ENCODE assay signal across 8 cellular contexts in the genomic region with DNA sequence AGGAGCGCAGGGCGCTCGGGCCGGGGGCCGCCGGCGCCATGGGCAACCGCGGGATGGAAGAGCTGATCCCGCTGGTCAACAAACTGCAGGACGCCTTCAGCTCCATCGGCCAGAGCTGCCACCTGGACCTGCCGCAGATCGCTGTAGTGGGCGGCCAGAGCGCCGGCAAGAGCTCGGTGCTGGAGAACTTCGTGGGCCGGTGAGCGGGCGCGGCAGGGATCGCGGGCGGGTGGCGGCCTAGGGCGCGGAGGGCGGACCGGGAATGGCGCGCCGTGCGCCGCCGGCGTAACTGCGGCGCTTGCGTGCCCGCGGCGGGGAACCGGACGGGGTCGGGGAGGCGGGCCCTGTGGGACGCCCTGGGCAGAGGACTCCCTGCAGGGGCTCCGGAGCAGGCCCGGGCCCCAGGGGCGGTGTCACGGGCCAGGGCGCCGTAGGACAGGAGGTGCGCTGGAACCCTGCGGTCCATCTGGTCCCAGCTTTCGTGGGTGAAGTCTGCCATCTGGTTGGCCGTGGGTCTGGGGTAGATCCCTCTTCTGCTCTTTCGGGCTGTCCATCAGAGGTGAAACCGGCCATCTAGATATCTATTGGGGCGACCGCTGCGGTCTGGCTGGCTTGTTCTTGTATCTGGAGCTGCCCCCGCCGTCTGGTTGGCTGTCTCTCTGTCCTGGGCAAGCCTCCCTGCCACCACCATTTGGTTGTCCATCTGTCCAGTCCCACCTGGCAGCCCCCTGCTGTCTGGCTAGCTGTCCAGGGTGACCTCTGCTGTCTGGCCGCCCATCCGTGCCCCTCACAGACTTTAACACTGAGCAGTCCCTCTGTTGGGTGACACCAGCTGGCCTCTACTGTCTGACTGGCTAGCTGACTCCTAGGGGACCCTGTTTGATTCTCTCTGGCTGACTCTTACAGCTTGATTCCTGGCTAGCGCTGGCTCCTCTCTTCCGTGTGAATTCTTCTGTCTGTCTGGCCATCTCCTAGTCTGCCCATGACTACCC. TPM values are rescaled to one million over a fixed set of nuclear protein-coding genes. Genes with fewer than 3 reads are reported as not detected.
DNase-seq lines count a peak whose midpoint lies in the region; ATAC-seq and TF ChIP-seq lines count a peak whose summit lies in the region.

No MANE protein-coding gene starts in this region.

- intact Hi-C loops in Calu3 (cut with micrococcal nuclease; ENCODE audit: unreplicated experiment): loop anchor here (5.0 kb wide), 1 partner anchor 44 kb away; no protein-coding TSS in a partner anchor

- CTCF ChIA-PET in Calu3 (lab: Charles Lee): interaction anchor here (0.6 to 1.8 kb wide), 14 partner anchors 9 to 152 kb away, joined by 3 to 21 read pairs (median 5); partner anchors contain the start of genes CARM1, QTRT1 and TMED1

- H3K4me1 Mint-ChIP-seq in Calu3 (ENCODE audit: low read depth, unreplicated experiment): peaks cover 17% of the 10 kb centered on the region

- no peaks in the 10 kb centered on the region for H3K27me3 Mint-ChIP-seq in Calu3 (ENCODE audit: unreplicated experiment)

- peaks cover 36% of the 10 kb centered on the region for H3K36me3 Mint-ChIP-seq in Calu3 (ENCODE audit: insufficient read depth, unreplicated experiment)

- WGBS in suprapubic skin: under 1% methylated on average over 17 of the region's 70 CpGs

- no peaks in the 10 kb centered on the region for H3K9me3 Mint-ChIP-seq in Calu3 (ENCODE audit: low read depth, unreplicated experiment)

- BruUV-seq in Calu3 (replicated peaks; lab: Mats Ljungman, UMichigan): no TSS peak

- peak overlapping the region; percentile 78 for H3K9ac ChIP-seq in muscle layer of colon (ENCODE audit: low read length)

- H3K27me3 ChIP-seq in muscle layer of colon (ENCODE audit: control insufficient read depth in 1 of 2, insufficient read depth in 2 of 2, low read length in 2 of 2): no peaks in the 10 kb centered on the region
- no peaks in the 10 kb centered on the region for H3K27me3 ChIP-seq in suprapubic skin

- TF ChIP-seq POLR2A in suprapubic skin (IDR thresholded peaks at IDR 0.05): no peak

- TF ChIP-seq EP300 in suprapubic skin (IDR thresholded peaks at IDR 0.05): no peak

- H3K36me3 ChIP-seq in muscle layer of colon (ENCODE audit: insufficient read depth, low read length) (peaks cover 6% of the 10 kb centered on the region), suprapubic skin (peaks cover under 1% of the 10 kb centered on the region)

- H3K4me3 ChIP-seq in muscle layer of colon (ENCODE audit: low read depth in 1 of 2, low read length in 2 of 2) (peak overlapping the region; percentile 67 to 84), suprapubic skin (peak overlapping the region; percentile 92)

- H3K9me3 ChIP-seq in muscle layer of colon (ENCODE audit: low read length) (no peaks in the 10 kb centered on the region), suprapubic skin (no peaks in the 10 kb centered on the region)

- H3K4me1 ChIP-seq in muscle layer of colon (ENCODE audit: insufficient read depth, low read length): peaks cover 25% of the 10 kb centered on the region
- peaks cover 40% of the 10 kb centered on the region for H3K4me1 ChIP-seq in suprapubic skin

- DNase-seq in Calu3: peak; percentile 43
- DNase-seq in M059J (ENCODE audit: low read depth): peak; percentile 40
- DNase-seq in activated CD8-positive, alpha-beta memory T cell treated with anti-CD3 and anti-CD28 coated beads, Interleukin-2, amount 50 U/mL, for 48 hours: peak; percentile 83
- no peak for DNase-seq in epithelial cell of prostate (ENCODE audit: low read depth, low spot score)
- peak; percentile 75 to 82 for DNase-seq in suprapubic skin (ENCODE audit: low spot score in 2 of 2)

- ATAC-seq in GM21528 (IDR thresholded peaks at IDR 0.05; ENCODE audit: low FRiP score, unreplicated experiment): peak; percentile 22
- no peak for ATAC-seq in HG02973 (IDR thresholded peaks at IDR 0.05; ENCODE audit: unreplicated experiment)

- peak overlapping the region; percentile 56 for H3K27ac Mint-ChIP-seq in Calu3 (ENCODE audit: unreplicated experiment)

- TF ChIP-seq CTCF in Calu3 (IDR thresholded peaks at IDR 0.05; ENCODE audit: unreplicated experiment): no peak
- no peak for TF ChIP-seq CTCF in suprapubic skin (IDR thresholded peaks at IDR 0.05)

- peak overlapping the region; percentile 78 for H3K27ac ChIP-seq in epithelial cell of prostate
- H3K27ac ChIP-seq in muscle layer of colon (ENCODE audit: low read depth, low read length): peak overlapping the region; percentile 84
- peak overlapping the region; percentile 93 for H3K27ac ChIP-seq in suprapubic skin

- peak overlapping the region; percentile 90 for H3K4me3 Mint-ChIP-seq in Calu3 (ENCODE audit: low read depth, unreplicated experiment)

RNA-seq across cellular contexts. Expression of gene DNM2, which starts 0.6 kb away (rescaled TPM):
- total RNA-seq in Calu3 (2022) (126 and 138 TPM in 2 replicates), suprapubic skin (100 to 1,000 TPM; 135 to 322 (median 173) TPM)
- total RNA-seq in M059J (2014; rRNA removed; shearing (Covaris generic)): 49.9 and 91.8 TPM in 2 replicates

RNA-seq across cellular contexts. Expression of gene QTRT1, which starts 17.3 kb away (rescaled TPM):
- total RNA-seq in Calu3 (2022): 44.1 and 44.9 TPM in 2 replicates
- total RNA-seq in M059J (2014; rRNA removed; shearing (Covaris generic)): 14.3 and 19.7 TPM in 2 replicates
- total RNA-seq in suprapubic skin: 10 to 100 TPM; 34.4 to 57.2 (median 40.2) TPM
